ENCODE assay signal across 8 cellular contexts in genomic region chr5:143262393-143263174, GRCh38.
DNase-seq lines count a peak whose midpoint lies in the region; ATAC-seq and TF ChIP-seq lines count a peak whose summit lies in the region.

No MANE protein-coding gene starts in this region.

- no peak overlapping the region for H3K27ac Mint-ChIP-seq in activated T-helper 2 cell treated with anti-CD3 and anti-CD28 coated beads, Interferon-gamma antibody, Interleukin-2, Interleukin-4, amounts not matched to agents 10 μg/mL and 5 μg/mL and 100 μg/mL, durations not matched to agents 14 hours and 24 hours and 36 hours

- peaks cover 5% of the 10 kb centered on the region for H3K36me3 Mint-ChIP-seq in activated T-helper 2 cell treated with anti-CD3 and anti-CD28 coated beads, Interferon-gamma antibody, Interleukin-2, Interleukin-4, amounts not matched to agents 10 μg/mL and 5 μg/mL and 100 μg/mL, durations not matched to agents 14 hours and 24 hours and 36 hours (ENCODE audit: low read depth)

- H3K4me1 Mint-ChIP-seq in activated T-helper 2 cell treated with anti-CD3 and anti-CD28 coated beads, Interferon-gamma antibody, Interleukin-2, Interleukin-4, amounts not matched to agents 10 μg/mL and 5 μg/mL and 100 μg/mL, durations not matched to agents 14 hours and 24 hours and 36 hours (ENCODE audit: low read depth): peaks cover 25% of the 10 kb centered on the region

- peak; percentile 50 for ATAC-seq in GM18873 (IDR thresholded peaks at IDR 0.05; ENCODE audit: low FRiP score, unreplicated experiment)
- peak; percentile 58 for ATAC-seq in HG02970 (IDR thresholded peaks at IDR 0.05; ENCODE audit: low FRiP score, unreplicated experiment)
- no peak for ATAC-seq in Right ventricle myocardium inferior

- H2AFZ ChIP-seq in osteoblast (ENCODE audit: low read length): no peak overlapping the region

- in situ Hi-C loops in KBM-7 (cut with MboI; ENCODE audit: low pct_unique_long_range_greater_than_20kb, low sequenced_read_pairs): no loop called here

- H3K9me3 ChIP-seq in osteoblast (ENCODE audit: low read depth, low read length): no peaks in the 10 kb centered on the region

- H3K27me3 Mint-ChIP-seq in activated T-helper 2 cell treated with anti-CD3 and anti-CD28 coated beads, Interferon-gamma antibody, Interleukin-2, Interleukin-4, amounts not matched to agents 10 μg/mL and 5 μg/mL and 100 μg/mL, durations not matched to agents 14 hours and 24 hours and 36 hours (ENCODE audit: low read depth): no peaks in the 10 kb centered on the region

- H3K4me2 ChIP-seq in osteoblast (ENCODE audit: insufficient read depth, low read length): peak overlapping the region; percentile 37

- no peak overlapping the region for H3K4me3 ChIP-seq in osteoblast (ENCODE audit: insufficient read depth, low read length)

- no peaks in the 10 kb centered on the region for H3K27me3 ChIP-seq in osteoblast (ENCODE audit: insufficient read depth, low read length)

- no peaks in the 10 kb centered on the region for H3K36me3 ChIP-seq in osteoblast (ENCODE audit: insufficient read depth, low read length)

- peak; percentile 42 for DNase-seq in SW480 (ENCODE audit: low spot score)
- peak; percentile 39 for DNase-seq in osteoblast (ENCODE audit: insufficient read length, low spot score, missing footprints)
- no peak for DNase-seq in Right ventricle myocardium inferior (ENCODE audit: missing footprints)
- no peak for DNase-seq in KBM-7
- no peak for DNase-seq in NAMALWA (ENCODE audit: low spot score)
- DNase-seq in activated T-helper 2 cell treated with anti-CD3 and anti-CD28 coated beads, Interferon-gamma antibody, Interleukin-2, Interleukin-4, amounts not matched to agents 10 μg/mL and 5 μg/mL and 100 μg/mL, durations not matched to agents 14 hours and 24 hours and 36 hours (ENCODE audit: low spot score): no peak

- H3K79me2 ChIP-seq in osteoblast (ENCODE audit: insufficient read depth, low read length): no peaks in the 10 kb centered on the region

- intact Hi-C loops in Right ventricle myocardium inferior (cut with DNase I): no loop called here
- intact Hi-C loops in activated T-helper 2 cell treated with anti-CD3 and anti-CD28 coated beads, Interferon-gamma antibody, Interleukin-2, Interleukin-4, amounts not matched to agents 10 μg/mL and 5 μg/mL and 100 μg/mL, durations not matched to agents 14 hours and 24 hours and 36 hours (cut with micrococcal nuclease): loop anchor here (5.0 kb wide), 1 partner anchor 195 kb away; no protein-coding TSS in a partner anchor

- peak overlapping the region; percentile 85 for H3K27ac ChIP-seq in osteoblast (ENCODE audit: low read depth, low read length)

- H3K4me1 ChIP-seq in osteoblast (ENCODE audit: insufficient read depth, low read length): peaks cover 7% of the 10 kb centered on the region

- H3K4me3 Mint-ChIP-seq in activated T-helper 2 cell treated with anti-CD3 and anti-CD28 coated beads, Interferon-gamma antibody, Interleukin-2, Interleukin-4, amounts not matched to agents 10 μg/mL and 5 μg/mL and 100 μg/mL, durations not matched to agents 14 hours and 24 hours and 36 hours (ENCODE audit: low read depth): no peak overlapping the region

- H4K20me1 ChIP-seq in osteoblast (ENCODE audit: insufficient read depth, low read length): no peaks in the 10 kb centered on the region

- peaks cover 28% of the 10 kb centered on the region for H3K9me3 Mint-ChIP-seq in activated T-helper 2 cell treated with anti-CD3 and anti-CD28 coated beads, Interferon-gamma antibody, Interleukin-2, Interleukin-4, amounts not matched to agents 10 μg/mL and 5 μg/mL and 100 μg/mL, durations not matched to agents 14 hours and 24 hours and 36 hours

- no peak for TF ChIP-seq CTCF in osteoblast (IDR thresholded peaks at IDR 0.05; ENCODE audit: extremely low read depth, low read depth, low read length)

Comparison
In these comparisons a context has a peak if more than half of its experiments do, and no peak if none do; other contexts are left out.
1. DNase-seq: peak in SW480 (single experiment) and osteoblast (single experiment); none in Right ventricle myocardium inferior (single experiment), KBM-7 (single experiment), NAMALWA (single experiment) and activated T-helper 2 cell treated with anti-CD3 and anti-CD28 coated beads, Interferon-gamma antibody, Interleukin-2, Interleukin-4, amounts not matched to agents 10 μg/mL and 5 μg/mL and 100 μg/mL, durations not matched to agents 14 hours and 24 hours and 36 hours (single experiment).